ENCODE assay signal across 12 cellular contexts in the genomic region with DNA sequence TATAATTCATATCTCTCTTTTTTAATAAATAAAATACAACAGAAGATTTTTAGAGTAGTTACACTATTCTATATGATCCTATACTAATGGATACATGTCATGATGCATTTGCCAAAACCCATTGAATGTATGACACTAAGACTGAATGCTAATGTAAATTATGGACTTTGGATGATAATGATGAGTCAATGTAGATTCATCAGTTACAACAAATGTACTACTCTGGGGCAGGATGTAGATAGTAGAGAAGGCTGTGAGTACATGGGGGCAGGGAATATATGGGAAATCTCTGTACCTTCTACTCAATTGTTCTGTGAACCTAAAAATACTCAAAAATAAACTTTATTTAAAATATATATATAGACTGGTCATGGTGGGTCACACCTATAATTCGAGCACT.
"Had no signal": no experiment of that assay in that cellular context is flagged by ENCODE, and none has a peak within 500 bp of the region (broad histone marks: within the 10 kb centered on the region; RNA-seq: fewer than 3 reads in every experiment).

No MANE protein-coding gene starts in this region.

- H3K9me3 ChIP-seq: left lung, psoas muscle, right lobe of liver, spleen had no signal

- H3K4me1 ChIP-seq: left lung, psoas muscle, right lobe of liver, spleen had no signal

- ATAC-seq: effector memory CD8-positive, alpha-beta T cell; left lung; psoas muscle; T-helper 17 cell had no signal

- DNase-seq: activated B cell treated with CpG ODN at 0.5 μM for 24 hours; activated CD4-positive, alpha-beta T cell treated with anti-CD3 and anti-CD28 coated beads, Interleukin-2, amount 10 ng/mL, durations not matched to agents 24 days and 14 days; activated naive CD4-positive, alpha-beta T cell treated with anti-CD3 and anti-CD28 coated beads, Interleukin-2, amount 10 ng/mL, durations not matched to agents 7 days and 5 days; effector memory CD8-positive, alpha-beta T cell; left lung; mesenchymal stem cell; nephron progenitor cell; psoas muscle; right lobe of liver; spleen; stimulated activated naive CD4-positive, alpha-beta T cell; T-helper 17 cell had no signal

- H3K36me3 ChIP-seq: left lung, right lobe of liver, spleen had no signal

- H3K27ac ChIP-seq: left lung, psoas muscle, right lobe of liver, spleen had no signal

- H3K27me3 ChIP-seq: left lung, right lobe of liver, spleen had no signal

- H3K4me3 ChIP-seq: left lung, psoas muscle, right lobe of liver, spleen had no signal
